Comparison of ENCODE assay signal across 19 cellular contexts in the genomic region with DNA sequence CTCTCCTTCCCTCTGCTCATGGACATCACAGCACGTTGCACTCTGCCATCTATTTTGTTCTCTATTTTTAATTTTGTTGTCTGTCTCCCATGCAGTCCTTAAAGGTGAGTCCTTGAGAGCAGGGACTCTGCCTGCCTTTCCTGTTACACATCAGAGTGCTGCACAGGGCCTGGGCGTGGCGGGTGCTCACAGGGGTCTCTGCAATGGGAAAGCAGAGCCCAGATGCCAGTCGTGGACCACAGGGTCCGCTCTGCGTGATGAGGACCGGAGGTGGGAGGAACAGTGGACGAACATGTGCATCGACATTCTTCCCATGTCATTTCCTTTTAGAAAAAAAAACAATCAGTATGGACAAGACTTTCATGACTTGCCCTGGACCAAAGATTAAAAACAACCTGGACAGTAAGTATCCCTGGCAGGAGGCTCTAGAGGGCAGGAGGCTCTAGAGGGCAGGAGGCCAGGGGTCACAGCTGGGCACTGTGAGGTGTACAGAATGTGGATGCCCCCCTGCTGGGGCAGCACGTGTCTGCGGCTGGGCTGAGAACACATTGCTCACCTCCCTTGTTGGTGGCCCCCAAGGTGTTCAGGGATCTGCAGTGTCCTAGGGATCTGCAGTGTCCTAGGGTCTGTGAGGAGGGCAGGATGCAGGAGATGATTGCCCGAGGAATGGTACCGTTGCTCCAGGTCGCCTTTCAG. TPM values are rescaled to one million over a fixed set of nuclear protein-coding genes. Genes with fewer than 3 reads are reported as not detected.
DNase-seq lines count a peak whose midpoint lies in the region; ATAC-seq and TF ChIP-seq lines count a peak whose summit lies in the region.
"Had no signal": no experiment of that assay in that cellular context is flagged by ENCODE, and none has a peak within 500 bp of the region (broad histone marks: within the 10 kb centered on the region; RNA-seq: fewer than 3 reads in every experiment).

No MANE protein-coding gene starts in this region.

- peak overlapping the region; percentile 33 for H2AFZ ChIP-seq in IMR-90 (replicated peaks; ENCODE audit: low read length, poor library complexity)

- H3K27ac Mint-ChIP-seq in Caco-2 (ENCODE audit: unreplicated experiment): peak overlapping the region; percentile 45
- no peak overlapping the region for H3K27ac Mint-ChIP-seq in osteocyte (ENCODE audit: unreplicated experiment)
- H3K27ac Mint-ChIP-seq: CD8-positive, alpha-beta memory T cell had no signal

- CTCF ChIA-PET in Caco-2 (lab: Charles Lee): no interaction called here
- CTCF ChIA-PET in IMR-90 (lab: Yijun Ruan, JAX): no interaction called here

- H2BK15ac ChIP-seq in IMR-90 (ENCODE audit: low read depth, low read length): no peak overlapping the region

- 70% methylated on average over 4 of the region's 14 CpGs; no CpG with 5 or more reads in 1 of the 2 experiments for WGBS in IMR-90 (ENCODE audit: extremely low coverage in 2 of 2, insufficient read length in 1 of 2), 2 experiments

- H3K14ac ChIP-seq in IMR-90 (replicated peaks; ENCODE audit: low read depth, low read length): no peak overlapping the region

- in situ Hi-C loops in IMR-90 (cut with MboI; ENCODE audit: low sequenced_read_pairs): loop anchor here (25.0 kb wide), 1 partner anchor 876 kb away; no protein-coding TSS in a partner anchor

- dilution Hi-C loops in IMR-90 (cut with HindIII; ENCODE audit: low sequenced_read_pairs, unreplicated experiment): no loop called here

- TF ChIP-seq POLR2A in IMR-90 (IDR thresholded peaks at IDR 0.05; ENCODE audit: low read depth, low read length): no peak

- DNase-seq in Caco-2 (peak in 1 of 2 experiments; percentile 30), IMR-90 (no peak), dermis blood vessel endothelial cell (peak; percentile 49), osteocyte (ENCODE audit: extremely low spot score, unreplicated experiment) (peak; percentile 63), sciatic nerve (ENCODE audit: low spot score) (no peak), DMS79 (lab: John Stamatoyannopoulos, UW) (no peak)
- DNase-seq: CD8-positive, alpha-beta memory T cell; DND-41; H7; Karpas-422; NCI-H1436; NCI-H2029; NCI-H345; NCI-H524 treated with DMSO at 0.1 percent for 48 hours; SJCRH30 had no signal

- H3K4me3 Mint-ChIP-seq in Caco-2 (ENCODE audit: unreplicated experiment): no peak overlapping the region
- no peak overlapping the region for H3K4me3 Mint-ChIP-seq in osteocyte (ENCODE audit: unreplicated experiment)
- H3K4me3 Mint-ChIP-seq: CD8-positive, alpha-beta memory T cell had no signal

- H3K79me1 ChIP-seq in IMR-90 (ENCODE audit: low read depth in 1 of 2, low read length in 2 of 2): no peaks in the 10 kb centered on the region

- BruUV-seq in Caco-2 (replicated peaks; lab: Mats Ljungman, UMichigan) (no TSS peak), IMR-90 (replicated peaks; lab: Mats Ljungman, UMichigan) (no TSS peak)

- H3K36me3 ChIP-seq in Caco-2 (ENCODE audit: control insufficient read depth, insufficient read depth, low read length) (no peaks in the 10 kb centered on the region), IMR-90 (ENCODE audit: control insufficient read depth, insufficient read depth, low read length) (no peaks in the 10 kb centered on the region)
- H3K36me3 ChIP-seq: BLaER1, SJCRH30 had no signal

- H3K27me3 ChIP-seq in Caco-2 (replicated peaks; ENCODE audit: control insufficient read depth, insufficient read depth, low read length) (no peaks in the 10 kb centered on the region), IMR-90 (ENCODE audit: control insufficient read depth, insufficient read depth, low read length) (peaks cover 49% of the 10 kb centered on the region)
- H3K27me3 ChIP-seq: BLaER1, SJCRH30 had no signal

- H3K36me3 Mint-ChIP-seq in Caco-2 (ENCODE audit: insufficient read depth, unreplicated experiment): no peaks in the 10 kb centered on the region
- H3K36me3 Mint-ChIP-seq in osteocyte (ENCODE audit: unreplicated experiment): no peaks in the 10 kb centered on the region
- H3K36me3 Mint-ChIP-seq: CD8-positive, alpha-beta memory T cell had no signal

- no peak overlapping the region for H2AK9ac ChIP-seq in IMR-90 (replicated peaks; ENCODE audit: low read depth, low read length, poor library complexity)

- no peak overlapping the region for H4K8ac ChIP-seq in IMR-90 (ENCODE audit: low read depth in 2 of 2, low read length in 2 of 2)

- H3K27me3 Mint-ChIP-seq in Caco-2 (ENCODE audit: insufficient read depth, unreplicated experiment) (no peaks in the 10 kb centered on the region), osteocyte (ENCODE audit: unreplicated experiment) (no peaks in the 10 kb centered on the region)

- H3K4me2 ChIP-seq in IMR-90 (ENCODE audit: low read depth, low read length): no peak overlapping the region
- H3K4me2 ChIP-seq: BLaER1 had no signal

- no peak overlapping the region for H2AK5ac ChIP-seq in IMR-90 (ENCODE audit: low read depth, low read length)

- H3K56ac ChIP-seq in IMR-90 (ENCODE audit: extremely low read depth, insufficient read depth, low read length): no peak overlapping the region

- no peak overlapping the region for H3K4ac ChIP-seq in IMR-90 (ENCODE audit: low read depth, low read length)

- H3K23ac ChIP-seq in IMR-90 (ENCODE audit: low read depth, low read length): no peak overlapping the region

- H2BK20ac ChIP-seq in IMR-90 (ENCODE audit: low read depth, low read length): no peak overlapping the region

- TF ChIP-seq CTCF in Caco-2 (IDR thresholded peaks at IDR 0.05; ENCODE audit: insufficient read depth in 1 of 2, low read depth in 1 of 2, low read length in 1 of 2, severe bottlenecking in 1 of 2, unreplicated experiment in 1 of 2) (no peak), IMR-90 (conservative IDR thresholded peaks at IDR 0.05; ENCODE audit: low read depth, low read length) (no peak), osteocyte (IDR thresholded peaks at IDR 0.05) (no peak)

- no peak overlapping the region for H2BK5ac ChIP-seq in IMR-90 (ENCODE audit: low read depth, low read length, poor library complexity, severe bottlenecking)

- ATAC-seq in IMR-90 (ENCODE audit: low read depth): no peak
- ATAC-seq in sciatic nerve: no peak
- ATAC-seq in GM18873 (IDR thresholded peaks at IDR 0.05; ENCODE audit: low FRiP score, unreplicated experiment): no peak

- H4K5ac ChIP-seq in IMR-90 (ENCODE audit: low read depth, low read length): no peak overlapping the region

- H2BK120ac ChIP-seq in IMR-90 (ENCODE audit: low read depth, low read length): no peak overlapping the region

- H3K4me1 Mint-ChIP-seq in Caco-2 (ENCODE audit: low read depth, unreplicated experiment) (peaks cover 13% of the 10 kb centered on the region), osteocyte (ENCODE audit: unreplicated experiment) (peaks cover 4% of the 10 kb centered on the region)
- H3K4me1 Mint-ChIP-seq: CD8-positive, alpha-beta memory T cell had no signal

- intact Hi-C loops in Caco-2 (cut with micrococcal nuclease; ENCODE audit: unreplicated experiment): no loop called here
- intact Hi-C loops in IMR-90 (cut with micrococcal nuclease): no loop called here
- intact Hi-C loops in sciatic nerve (cut with DNase I): loop anchor here (10.0 kb wide), 1 partner anchor 1531 kb away; no protein-coding TSS in a partner anchor

- TF ChIP-seq RAD21 in IMR-90 (IDR thresholded peaks at IDR 0.05; ENCODE audit: low read length): no peak

- no peaks in the 10 kb centered on the region for H3K9me3 ChIP-seq in Caco-2
- H3K9me3 ChIP-seq in IMR-90 (ENCODE audit: control insufficient read depth, insufficient read depth, low read length): no peaks in the 10 kb centered on the region
- H3K9me3 ChIP-seq: BLaER1, SJCRH30 had no signal

- H3K18ac ChIP-seq in IMR-90 (ENCODE audit: low read depth, low read length): no peak overlapping the region

- H4K20me1 ChIP-seq in IMR-90 (ENCODE audit: insufficient read depth, low read length): no peaks in the 10 kb centered on the region; the same call in 1 of the 2 replicates
- H4K20me1 ChIP-seq: BLaER1 had no signal

- POLR2A ChIA-PET in Caco-2 (lab: Charles Lee) (no interaction called here), IMR-90 (lab: Charles Lee; ENCODE audit: unreplicated experiment) (no interaction called here)

- no peaks in the 10 kb centered on the region; the same call in 1 of the 2 replicates for H3K9me1 ChIP-seq in IMR-90 (ENCODE audit: insufficient read depth, low read length)

- H3K4me1 ChIP-seq in Caco-2 (peaks cover 18% of the 10 kb centered on the region), IMR-90 (ENCODE audit: control insufficient read depth, insufficient read depth, low read length) (no peaks in the 10 kb centered on the region)
- H3K4me1 ChIP-seq: SJCRH30 had no signal

- H3K27ac ChIP-seq in IMR-90 (ENCODE audit: insufficient read depth, low read length): no peak overlapping the region
- H3K27ac ChIP-seq: BLaER1, HL-60, SJCRH30 had no signal

- H3K4me3 ChIP-seq in Caco-2 (ENCODE audit: low read depth, low read length) (no peak overlapping the region), IMR-90 (ENCODE audit: insufficient read depth, low read depth, low read length) (no peak overlapping the region)
- H3K4me3 ChIP-seq: BLaER1, SJCRH30 had no signal

- no peak overlapping the region for H3K9ac ChIP-seq in IMR-90 (ENCODE audit: low read depth, low read length)
- H3K9ac ChIP-seq: BLaER1 had no signal

- H4K91ac ChIP-seq in IMR-90 (ENCODE audit: insufficient read depth, low read depth, low read length): no peak overlapping the region

- H3K9me3 Mint-ChIP-seq in Caco-2 (ENCODE audit: unreplicated experiment): no peaks in the 10 kb centered on the region
- no peaks in the 10 kb centered on the region for H3K9me3 Mint-ChIP-seq in osteocyte (ENCODE audit: unreplicated experiment)
- H3K9me3 Mint-ChIP-seq: CD8-positive, alpha-beta memory T cell had no signal

TF ChIP-seq in IMR-90, 13 proteins besides CTCF, POLR2A, EP300 and RAD21 (continues in another document):
- TF ChIP-seq MAFK (IDR thresholded peaks at IDR 0.05; ENCODE audit: low read depth, low read length) (no peak), FOS (IDR thresholded peaks at IDR 0.05; ENCODE audit: low read depth, low read length) (no peak), CHD1 (IDR thresholded peaks at IDR 0.05; ENCODE audit: low read depth, low read length) (no peak), MXI1 (IDR thresholded peaks at IDR 0.05; ENCODE audit: borderline replicate concordance, low read depth, low read length) (no peak)
- TF ChIP-seq, protein P1, sequence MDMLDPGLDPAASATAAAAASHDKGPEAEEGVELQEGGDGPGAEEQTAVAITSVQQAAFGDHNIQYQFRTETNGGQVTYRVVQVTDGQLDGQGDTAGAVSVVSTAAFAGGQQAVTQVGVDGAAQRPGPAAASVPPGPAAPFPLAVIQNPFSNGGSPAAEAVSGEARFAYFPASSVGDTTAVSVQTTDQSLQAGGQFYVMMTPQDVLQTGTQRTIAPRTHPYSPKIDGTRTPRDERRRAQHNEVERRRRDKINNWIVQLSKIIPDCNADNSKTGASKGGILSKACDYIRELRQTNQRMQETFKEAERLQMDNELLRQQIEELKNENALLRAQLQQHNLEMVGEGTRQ (IDR thresholded peaks at IDR 0.05; ENCODE audit: low read depth, low read length): no peak

RNA-seq across cellular contexts. Expression of a gene that starts 29.6 kb away (rescaled TPM):
- total RNA-seq in Caco-2 (2022) (5.6 and 8.7 TPM in 2 replicates), IMR-90 (2012; rRNA removed) (under 0.01 TPM in 2 replicates), dermis blood vessel endothelial cell (under 0.01 and 0.28 TPM in 2 replicates), osteocyte (0.35 and 0.55 TPM in 2 replicates), sciatic nerve (0.71 TPM)
- 0.14 TPM in 2 replicates for polyA plus RNA-seq in IMR-90 (2012; rRNA removed)
- polyA plus RNA-seq in IMR-90 (2012; cell fraction: cytosol; rRNA removed): 0.11 and 0.22 TPM in 2 replicates
- polyA plus RNA-seq in IMR-90 (2012; cell fraction: nucleus; rRNA removed; ENCODE audit: low replicate concordance): 0.07 and 0.10 TPM in 2 replicates
- total RNA-seq: G401 had no signal
- polyA plus RNA-seq: CD8-positive, alpha-beta memory T cell had no signal

Comparison
In these comparisons a context has a peak if more than half of its experiments do, and no peak if none do; other contexts are left out.
1. DNase-seq: peak in dermis blood vessel endothelial cell (single experiment) and osteocyte (single experiment); none in IMR-90 (single experiment), sciatic nerve (single experiment) and DMS79 (single experiment).